ENCODE assay signal across 8 cellular contexts in genomic region chr12:121465921-121466799, GRCh38.
DNase-seq lines count a peak whose midpoint lies in the region; ATAC-seq and TF ChIP-seq lines count a peak whose summit lies in the region.

No MANE protein-coding gene starts in this region.

- peak; percentile 1 for ATAC-seq in HG02852 (IDR thresholded peaks at IDR 0.05; ENCODE audit: unreplicated experiment)

- in situ Hi-C loops in G401 (cut with HindIII; ENCODE audit: low sequenced_read_pairs) = no loop called here

- no peak overlapping the region for H3K27ac ChIP-seq in skeletal muscle tissue (ENCODE audit: low read depth, low read length)

- peaks cover 27% of the 10 kb centered on the region for H3K4me1 Mint-ChIP-seq in activated T-helper 2 cell treated with anti-CD3 and anti-CD28 coated beads, Interferon-gamma antibody, Interleukin-2, Interleukin-4, amounts not matched to agents 10 μg/mL and 5 μg/mL and 100 μg/mL, durations not matched to agents 14 hours and 24 hours and 36 hours (ENCODE audit: low read depth)
- peaks cover 21% of the 10 kb centered on the region for H3K4me1 Mint-ChIP-seq in glutamatergic neuron (ENCODE audit: low read depth, unreplicated experiment)

- H3K36me3 ChIP-seq in NT2/D1 (ENCODE audit: insufficient read depth, insufficient read length, low read length) (peaks cover 14% of the 10 kb centered on the region), skeletal muscle tissue (ENCODE audit: control insufficient read depth in 3 of 3, insufficient read depth in 3 of 3, low read length in 3 of 3) (peaks cover 0 to 4% (median 0%) of the 10 kb centered on the region in 3 donors)

- peak overlapping the region; percentile 88 for H3K4me3 Mint-ChIP-seq in activated T-helper 2 cell treated with anti-CD3 and anti-CD28 coated beads, Interferon-gamma antibody, Interleukin-2, Interleukin-4, amounts not matched to agents 10 μg/mL and 5 μg/mL and 100 μg/mL, durations not matched to agents 14 hours and 24 hours and 36 hours (ENCODE audit: low read depth)
- peak overlapping the region; percentile 95 for H3K4me3 Mint-ChIP-seq in glutamatergic neuron (ENCODE audit: unreplicated experiment)

- DNase-seq in NCI-H146 (lab: John Stamatoyannopoulos, UW) (peak; percentile 14), NCI-H146 treated with DMSO at 0.1 percent for 48 hours (lab: John Stamatoyannopoulos, UW; ENCODE audit: unreplicated experiment) (no peak), NT2/D1 (ENCODE audit: low read depth, low spot score) (no peak), glutamatergic neuron (peak; percentile 60), G401 (ENCODE audit: low spot score) (no peak)
- peak; percentile 44 for DNase-seq in activated T-helper 2 cell treated with anti-CD3 and anti-CD28 coated beads, Interferon-gamma antibody, Interleukin-2, Interleukin-4, amounts not matched to agents 10 μg/mL and 5 μg/mL and 100 μg/mL, durations not matched to agents 14 hours and 24 hours and 36 hours (ENCODE audit: low spot score)

- no peaks in the 10 kb centered on the region for H3K9me3 ChIP-seq in NT2/D1 (ENCODE audit: insufficient read depth, low read length)
- H3K9me3 ChIP-seq in skeletal muscle tissue (ENCODE audit: control insufficient read depth in 3 of 3, low read length in 3 of 3) = no peaks in the 10 kb centered on the region

- H3K9ac ChIP-seq in NT2/D1 (ENCODE audit: insufficient read length, low read depth) (peak overlapping the region; percentile 87), skeletal muscle tissue (ENCODE audit: low read depth in 1 of 3, low read length in 3 of 3) (peak overlapping the region in 2 of 3 donors; percentile 57 to 65)

- peaks cover 23% of the 10 kb centered on the region for H3K36me3 Mint-ChIP-seq in activated T-helper 2 cell treated with anti-CD3 and anti-CD28 coated beads, Interferon-gamma antibody, Interleukin-2, Interleukin-4, amounts not matched to agents 10 μg/mL and 5 μg/mL and 100 μg/mL, durations not matched to agents 14 hours and 24 hours and 36 hours (ENCODE audit: low read depth)
- no peaks in the 10 kb centered on the region for H3K36me3 Mint-ChIP-seq in glutamatergic neuron (ENCODE audit: unreplicated experiment)

- H3K27me3 ChIP-seq in NT2/D1 (ENCODE audit: insufficient read depth, insufficient read length) (peaks cover 4% of the 10 kb centered on the region), skeletal muscle tissue (ENCODE audit: control insufficient read depth in 3 of 3, insufficient read depth in 3 of 3, low read length in 3 of 3) (no peaks in the 10 kb centered on the region)

- H3K27ac Mint-ChIP-seq in activated T-helper 2 cell treated with anti-CD3 and anti-CD28 coated beads, Interferon-gamma antibody, Interleukin-2, Interleukin-4, amounts not matched to agents 10 μg/mL and 5 μg/mL and 100 μg/mL, durations not matched to agents 14 hours and 24 hours and 36 hours = peak overlapping the region; percentile 82
- peak overlapping the region; percentile 91 for H3K27ac Mint-ChIP-seq in glutamatergic neuron (ENCODE audit: unreplicated experiment)

- intact Hi-C loops in activated T-helper 2 cell treated with anti-CD3 and anti-CD28 coated beads, Interferon-gamma antibody, Interleukin-2, Interleukin-4, amounts not matched to agents 10 μg/mL and 5 μg/mL and 100 μg/mL, durations not matched to agents 14 hours and 24 hours and 36 hours (cut with micrococcal nuclease) = loop anchor here (2.0 to 10.0 kb wide), 2 partner anchors 65 to 339 kb away; partner anchors contain the start of genes RNF34 and SETD1B

- no peak for TF ChIP-seq CTCF in glutamatergic neuron (IDR thresholded peaks at IDR 0.05; ENCODE audit: partially characterized antibody, unreplicated experiment)

- H3K4me3 ChIP-seq in NT2/D1 (ENCODE audit: insufficient read length, low read depth) = peak overlapping the region; percentile 56
- H3K4me3 ChIP-seq in skeletal muscle tissue (ENCODE audit: low read length in 3 of 3) = peak overlapping the region; percentile 40 to 52 (median 44)

- no peaks in the 10 kb centered on the region for H3K4me1 ChIP-seq in NT2/D1 (ENCODE audit: insufficient read depth, insufficient read length)
- H3K4me1 ChIP-seq in skeletal muscle tissue (ENCODE audit: control insufficient read depth in 3 of 3, insufficient read depth in 3 of 3, low read length in 3 of 3) = peaks cover 7 to 12% (median 11%) of the 10 kb centered on the region in 3 donors

- H3K27me3 Mint-ChIP-seq in activated T-helper 2 cell treated with anti-CD3 and anti-CD28 coated beads, Interferon-gamma antibody, Interleukin-2, Interleukin-4, amounts not matched to agents 10 μg/mL and 5 μg/mL and 100 μg/mL, durations not matched to agents 14 hours and 24 hours and 36 hours (ENCODE audit: low read depth) = no peaks in the 10 kb centered on the region
- peaks cover 4% of the 10 kb centered on the region for H3K27me3 Mint-ChIP-seq in glutamatergic neuron (ENCODE audit: unreplicated experiment)

- H3K9me3 Mint-ChIP-seq in activated T-helper 2 cell treated with anti-CD3 and anti-CD28 coated beads, Interferon-gamma antibody, Interleukin-2, Interleukin-4, amounts not matched to agents 10 μg/mL and 5 μg/mL and 100 μg/mL, durations not matched to agents 14 hours and 24 hours and 36 hours = no peaks in the 10 kb centered on the region
- peaks cover 10% of the 10 kb centered on the region for H3K9me3 Mint-ChIP-seq in glutamatergic neuron (ENCODE audit: unreplicated experiment)

Comparison
In these comparisons a context has a peak if more than half of its experiments do, and no peak if none do; other contexts are left out.
1. DNase-seq: peak in NCI-H146 (single experiment), activated T-helper 2 cell treated with anti-CD3 and anti-CD28 coated beads, Interferon-gamma antibody, Interleukin-2, Interleukin-4, amounts not matched to agents 10 μg/mL and 5 μg/mL and 100 μg/mL, durations not matched to agents 14 hours and 24 hours and 36 hours (single experiment) and glutamatergic neuron (single experiment); none in NCI-H146 treated with DMSO at 0.1 percent for 48 hours (single experiment), NT2/D1 (single experiment) and G401 (single experiment).